In the genomic region with DNA sequence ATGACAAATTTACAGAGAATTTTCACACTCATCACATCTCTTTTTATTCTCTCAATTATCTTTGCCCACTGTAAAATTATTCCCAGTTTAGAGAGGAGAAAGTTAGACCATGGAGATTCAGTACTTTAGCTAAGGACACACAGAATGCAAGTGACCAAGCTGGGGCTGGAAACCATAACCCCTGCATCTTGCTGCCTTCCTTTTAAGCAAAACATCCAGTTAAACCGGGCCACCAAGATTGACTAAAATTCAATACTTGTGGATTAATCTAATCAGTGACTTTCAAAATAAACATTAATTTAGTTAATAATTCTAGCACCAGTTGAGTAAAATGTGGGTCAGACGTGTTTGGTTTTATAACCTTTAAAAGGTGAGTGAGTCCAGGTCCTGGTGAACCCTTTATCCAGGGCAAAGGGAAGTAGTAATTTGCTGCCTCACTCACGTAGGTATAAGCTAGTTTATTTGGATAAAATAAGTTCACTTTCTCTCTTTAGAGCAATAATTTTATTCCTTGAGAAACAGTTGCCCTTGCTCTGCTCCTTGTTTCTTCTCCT, we compare ENCODE assay signal across 36 cellular contexts. TPM values are rescaled to one million over a fixed set of nuclear protein-coding genes. Genes with fewer than 3 reads are reported as not detected.
"Had no signal": no experiment of that assay in that cellular context is flagged by ENCODE, and none has a peak within 500 bp of the region (broad histone marks: within the 10 kb centered on the region; RNA-seq: fewer than 3 reads in every experiment).

No MANE protein-coding gene starts in this region.

- H3K27ac Mint-ChIP-seq: activated CD4-positive, alpha-beta memory T cell treated with anti-CD3 and anti-CD28 coated beads, Interleukin-2, amount 10 ng/mL, durations not matched to agents 7 days and 5 days; activated CD4-positive, alpha-beta T cell treated with anti-CD3 and anti-CD28 coated beads, Interleukin-2, amount 10 ng/mL, durations not matched to agents 7 days and 5 days; activated naive CD4-positive, alpha-beta T cell treated with anti-CD3 and anti-CD28 coated beads for 36 hours; activated naive CD4-positive, alpha-beta T cell treated with anti-CD3 and anti-CD28 coated beads, Interleukin-2, amount 50 U/mL, for 24 hours; activated naive CD8-positive, alpha-beta T cell treated with anti-CD3 and anti-CD28 coated beads for 36 hours; activated naive CD8-positive, alpha-beta T cell treated with anti-CD3 and anti-CD28 coated beads, Interleukin-2, amount 50 U/mL, for 24 hours; activated T-cell treated with anti-CD3 and anti-CD28 coated beads, Interleukin-2, amount 50 U/mL, for 24 hours; activated T-helper 17 cell treated with anti-CD3 and anti-CD28 coated beads, Interleukin-2, amount 50 U/mL, for 72 hours; brain; WTC11 had no signal

- H3K36me3 Mint-ChIP-seq: activated naive CD4-positive, alpha-beta T cell treated with anti-CD3 and anti-CD28 coated beads, Interleukin-2, amount 50 U/mL, for 24 hours; activated naive CD8-positive, alpha-beta T cell treated with anti-CD3 and anti-CD28 coated beads for 36 hours; brain; WTC11 had no signal

- H3K27ac ChIP-seq: adrenal gland, breast epithelium, cardiac muscle cell, colonic mucosa, epithelial cell of prostate, esophagus squamous epithelium, gastroesophageal sphincter had no signal

- H3K4me1 Mint-ChIP-seq: activated CD4-positive, alpha-beta memory T cell treated with anti-CD3 and anti-CD28 coated beads, Interleukin-2, amount 10 ng/mL, durations not matched to agents 7 days and 5 days; activated CD4-positive, alpha-beta T cell treated with anti-CD3 and anti-CD28 coated beads, Interleukin-2, amount 10 ng/mL, durations not matched to agents 7 days and 5 days; activated naive CD4-positive, alpha-beta T cell treated with anti-CD3 and anti-CD28 coated beads, Interleukin-2, amount 50 U/mL, for 24 hours; activated naive CD8-positive, alpha-beta T cell treated with anti-CD3 and anti-CD28 coated beads for 36 hours; activated naive CD8-positive, alpha-beta T cell treated with anti-CD3 and anti-CD28 coated beads, Interleukin-2, amount 50 U/mL, for 24 hours; activated T-helper 17 cell treated with anti-CD3 and anti-CD28 coated beads, Interleukin-2, amount 50 U/mL, for 72 hours; brain; WTC11 had no signal

- H3K4me1 ChIP-seq: adrenal gland, breast epithelium, colonic mucosa, esophagus squamous epithelium, gastroesophageal sphincter had no signal

- H3K4me3 ChIP-seq: adrenal gland, breast epithelium, cardiac muscle cell, colonic mucosa, esophagus squamous epithelium, gastroesophageal sphincter had no signal

- H3K9me3 ChIP-seq: adrenal gland, breast epithelium, colonic mucosa, esophagus squamous epithelium had no signal

- ATAC-seq: activated naive CD8-positive, alpha-beta T cell treated with anti-CD3 and anti-CD28 coated beads, Interleukin-2, amount 50 U/mL, for 24 hours; activated T-helper 17 cell treated with anti-CD3 and anti-CD28 coated beads, Interleukin-2, amount 50 U/mL, for 72 hours; gastroesophageal sphincter; WTC11 had no signal

- H3K36me3 ChIP-seq: adrenal gland, breast epithelium, cardiac muscle cell, colonic mucosa, esophagus squamous epithelium, gastroesophageal sphincter had no signal

- H3K4me3 Mint-ChIP-seq: activated CD4-positive, alpha-beta memory T cell treated with anti-CD3 and anti-CD28 coated beads, Interleukin-2, amount 10 ng/mL, durations not matched to agents 7 days and 5 days; activated CD4-positive, alpha-beta T cell treated with anti-CD3 and anti-CD28 coated beads, Interleukin-2, amount 10 ng/mL, durations not matched to agents 7 days and 5 days; activated naive CD4-positive, alpha-beta T cell treated with anti-CD3 and anti-CD28 coated beads for 36 hours; activated naive CD4-positive, alpha-beta T cell treated with anti-CD3 and anti-CD28 coated beads, Interleukin-2, amount 50 U/mL, for 24 hours; activated naive CD8-positive, alpha-beta T cell treated with anti-CD3 and anti-CD28 coated beads for 36 hours; activated naive CD8-positive, alpha-beta T cell treated with anti-CD3 and anti-CD28 coated beads, Interleukin-2, amount 50 U/mL, for 24 hours; activated T-cell treated with anti-CD3 and anti-CD28 coated beads, Interleukin-2, amount 50 U/mL, for 24 hours; activated T-helper 17 cell treated with anti-CD3 and anti-CD28 coated beads, Interleukin-2, amount 50 U/mL, for 72 hours; brain; WTC11 had no signal

- DNase-seq: activated CD4-positive, alpha-beta memory T cell treated with anti-CD3 and anti-CD28 coated beads, Interleukin-2, amount 10 ng/mL, durations not matched to agents 7 days and 5 days; activated CD4-positive, alpha-beta T cell treated with anti-CD3 and anti-CD28 coated beads for 1 hour; activated CD4-positive, alpha-beta T cell treated with anti-CD3 and anti-CD28 coated beads for 4 hours; activated CD4-positive, alpha-beta T cell treated with anti-CD3 and anti-CD28 coated beads, Interleukin-2, amount 10 ng/mL, durations not matched to agents 7 days and 5 days; activated CD4-positive, alpha-beta T cell treated with anti-CD3 and anti-CD28 coated beads, Interleukin-2, amount 50 U/mL, for 4 hours; activated CD8-positive, alpha-beta memory T cell treated with anti-CD3 and anti-CD28 coated beads, Interleukin-2, amount 50 U/mL, for 48 hours; activated effector memory CD4-positive, alpha-beta T cell treated with anti-CD3 and anti-CD28 coated beads, Interleukin-2, amount 50 U/mL, for 16 hours; activated naive CD4-positive, alpha-beta T cell treated with anti-CD3 and anti-CD28 coated beads for 36 hours; activated naive CD8-positive, alpha-beta T cell treated with anti-CD3 and anti-CD28 coated beads for 36 hours; activated naive CD8-positive, alpha-beta T cell treated with anti-CD3 and anti-CD28 coated beads, Interleukin-2, amount 50 U/mL, for 24 hours; activated T-cell treated with anti-CD3 and anti-CD28 coated beads for 4 hours; activated T-cell treated with anti-CD3 and anti-CD28 coated beads, Interleukin-2, amount 50 U/mL, for 24 hours; adrenal gland; amygdala; aorta; central memory CD4-positive, alpha-beta T cell; cerebellar nuclear complex; colonic mucosa; effector CD8-positive, alpha-beta T cell; esophagus squamous epithelium; foreskin melanocyte; T-helper 2 cell had no signal

- H3K27me3 Mint-ChIP-seq: activated CD4-positive, alpha-beta memory T cell treated with anti-CD3 and anti-CD28 coated beads, Interleukin-2, amount 10 ng/mL, durations not matched to agents 7 days and 5 days; activated CD4-positive, alpha-beta T cell treated with anti-CD3 and anti-CD28 coated beads, Interleukin-2, amount 10 ng/mL, durations not matched to agents 7 days and 5 days; activated naive CD4-positive, alpha-beta T cell treated with anti-CD3 and anti-CD28 coated beads, Interleukin-2, amount 50 U/mL, for 24 hours; activated naive CD8-positive, alpha-beta T cell treated with anti-CD3 and anti-CD28 coated beads for 36 hours; activated naive CD8-positive, alpha-beta T cell treated with anti-CD3 and anti-CD28 coated beads, Interleukin-2, amount 50 U/mL, for 24 hours; activated T-cell treated with anti-CD3 and anti-CD28 coated beads, Interleukin-2, amount 50 U/mL, for 24 hours; activated T-helper 17 cell treated with anti-CD3 and anti-CD28 coated beads, Interleukin-2, amount 50 U/mL, for 72 hours had no signal

- H3K9me3 Mint-ChIP-seq: activated CD4-positive, alpha-beta T cell treated with anti-CD3 and anti-CD28 coated beads, Interleukin-2, amount 10 ng/mL, durations not matched to agents 7 days and 5 days; activated naive CD4-positive, alpha-beta T cell treated with anti-CD3 and anti-CD28 coated beads for 36 hours; activated naive CD4-positive, alpha-beta T cell treated with anti-CD3 and anti-CD28 coated beads, Interleukin-2, amount 50 U/mL, for 24 hours; activated naive CD8-positive, alpha-beta T cell treated with anti-CD3 and anti-CD28 coated beads for 36 hours; activated naive CD8-positive, alpha-beta T cell treated with anti-CD3 and anti-CD28 coated beads, Interleukin-2, amount 50 U/mL, for 24 hours; activated T-cell treated with anti-CD3 and anti-CD28 coated beads, Interleukin-2, amount 50 U/mL, for 24 hours; WTC11 had no signal

- H3K27me3 ChIP-seq: adrenal gland, breast epithelium, cardiac muscle cell, colonic mucosa, esophagus squamous epithelium, gastroesophageal sphincter had no signal

RNA-seq across cellular contexts. Expression of a gene that starts 1.9 kb away (rescaled TPM):
- total RNA-seq: activated CD4-positive, alpha-beta T cell treated with anti-CD3 and anti-CD28 coated beads, Interleukin-2, amount 10 ng/mL, durations not matched to agents 7 days and 5 days; activated naive CD4-positive, alpha-beta T cell treated with anti-CD3 and anti-CD28 coated beads for 36 hours; dermis microvascular lymphatic vessel endothelial cell; endothelial cell of umbilical vein; fibroblast of villous mesenchyme; gastroesophageal sphincter; glomerular endothelial cell; T-helper 1 cell treated with Interleukin-12 subunit alpha and Interleukin-12 subunit beta and Interleukin-4 antibody, amounts not matched to agents 30 ng/mL and 1 ng/mL, for 36 hours had no signal
- polyA plus RNA-seq: fibroblast of lung had no signal
